Comparison of ENCODE assay signal across 12 cellular contexts in genomic region chr16:82043680-82044584, GRCh38. TPM values are rescaled to one million over a fixed set of nuclear protein-coding genes. Genes with fewer than 3 reads are reported as not detected.
DNase-seq lines count a peak whose midpoint lies in the region; ATAC-seq and TF ChIP-seq lines count a peak whose summit lies in the region.
"Had no signal": no experiment of that assay in that cellular context is flagged by ENCODE, and none has a peak within 500 bp of the region (broad histone marks: within the 10 kb centered on the region; RNA-seq: fewer than 3 reads in every experiment).

No MANE protein-coding gene starts in this region.

- no peaks in the 10 kb centered on the region for H3K36me3 Mint-ChIP-seq in WTC11

- TF ChIP-seq CTCF in WTC11 (IDR thresholded peaks at IDR 0.05) (no peak), foreskin fibroblast (IDR thresholded peaks at IDR 0.05; ENCODE audit: low read depth, low read length) (no peak), retinal pigment epithelial cell (conservative IDR thresholded peaks at IDR 0.05; ENCODE audit: low read depth, low read length) (no peak)

- no peak overlapping the region for H3K27ac Mint-ChIP-seq in WTC11
- H3K27ac Mint-ChIP-seq: activated CD4-positive, alpha-beta T cell treated with anti-CD3 and anti-CD28 coated beads, Interleukin-2, amount 10 ng/mL, durations not matched to agents 7 days and 5 days had no signal

- CTCF ChIA-PET in WTC11 (lab: Charles Lee), result interaction anchor here (0.6 to 1.7 kb wide), 2 partner anchors 47 to 220 kb away, joined by 4 read pairs; no protein-coding TSS in a partner anchor

- DNase-seq in GM03348 (ENCODE audit: low spot score) (peak; percentile 87), WTC11 (ENCODE audit: low spot score) (no peak), foreskin fibroblast (peak; percentile 74 to 90), retinal pigment epithelial cell (ENCODE audit: low read depth) (peak; percentile 99), NCI-H2196 treated with DMSO at 0.1 percent for 48 hours (lab: John Stamatoyannopoulos, UW; ENCODE audit: unreplicated experiment) (no peak)
- DNase-seq in stimulated activated naive CD8-positive, alpha-beta T cell treated with anti-CD3 and anti-CD28 coated beads, Interleukin-15, Interleukin-2, amounts not matched to agents 100 U/mL and 50 U/mL, for 24 hours, result no peak
- DNase-seq in activated naive CD4-positive, alpha-beta T cell treated with anti-CD3 and anti-CD28 coated beads, Interleukin-2, amount 50 U/mL, for 16 hours, result no peak
- DNase-seq: activated CD4-positive, alpha-beta T cell treated with anti-CD3 and anti-CD28 coated beads, Interleukin-2, amount 10 ng/mL, durations not matched to agents 7 days and 5 days; activated gamma-delta T cell treated with Interleukin-2 at 50 U/mL for 16 hours; dermis blood vessel endothelial cell; DMS153 had no signal

- no peak overlapping the region for H3K4me3 Mint-ChIP-seq in WTC11
- H3K4me3 Mint-ChIP-seq: activated CD4-positive, alpha-beta T cell treated with anti-CD3 and anti-CD28 coated beads, Interleukin-2, amount 10 ng/mL, durations not matched to agents 7 days and 5 days had no signal

- peaks cover 5% of the 10 kb centered on the region for H3K4me1 Mint-ChIP-seq in WTC11
- H3K4me1 Mint-ChIP-seq: activated CD4-positive, alpha-beta T cell treated with anti-CD3 and anti-CD28 coated beads, Interleukin-2, amount 10 ng/mL, durations not matched to agents 7 days and 5 days had no signal

- H3K27me3 Mint-ChIP-seq in WTC11 (ENCODE audit: low read depth), result no peaks in the 10 kb centered on the region

- peak; percentile 36 for ATAC-seq in WTC11
- ATAC-seq in HG03025 (IDR thresholded peaks at IDR 0.05; ENCODE audit: low FRiP score, unreplicated experiment), result no peak
- no peak for ATAC-seq in stimulated activated naive CD8-positive, alpha-beta T cell treated with anti-CD3 and anti-CD28 coated beads, Interleukin-15, Interleukin-2, amounts not matched to agents 100 U/mL and 50 U/mL, for 24 hours

- POLR2A ChIA-PET in WTC11 (lab: Charles Lee), result interaction anchor here (0.7 kb wide), 1 partner anchor 9 kb away, joined by 6 read pairs; no protein-coding TSS in a partner anchor

- no peaks in the 10 kb centered on the region for H3K9me3 Mint-ChIP-seq in WTC11
- H3K9me3 Mint-ChIP-seq: activated CD4-positive, alpha-beta T cell treated with anti-CD3 and anti-CD28 coated beads, Interleukin-2, amount 10 ng/mL, durations not matched to agents 7 days and 5 days had no signal

- no peak overlapping the region for H3K4me3 ChIP-seq in foreskin fibroblast (ENCODE audit: low read depth in 1 of 2, low read length in 2 of 2)
- H3K4me3 ChIP-seq in retinal pigment epithelial cell (ENCODE audit: low read length), result no peak overlapping the region

TF ChIP-seq in WTC11, 78 proteins besides CTCF, POLR2A, EP300 and RAD21:
- TF ChIP-seq NR3C1 (CRISPR knock-in tag; conservative IDR thresholded peaks at IDR 0.05; ENCODE audit: low read depth), result no peak
- no peak for TF ChIP-seq PRRX2 (CRISPR knock-in tag; IDR thresholded peaks at IDR 0.05)
- TF ChIP-seq, protein P1, sequence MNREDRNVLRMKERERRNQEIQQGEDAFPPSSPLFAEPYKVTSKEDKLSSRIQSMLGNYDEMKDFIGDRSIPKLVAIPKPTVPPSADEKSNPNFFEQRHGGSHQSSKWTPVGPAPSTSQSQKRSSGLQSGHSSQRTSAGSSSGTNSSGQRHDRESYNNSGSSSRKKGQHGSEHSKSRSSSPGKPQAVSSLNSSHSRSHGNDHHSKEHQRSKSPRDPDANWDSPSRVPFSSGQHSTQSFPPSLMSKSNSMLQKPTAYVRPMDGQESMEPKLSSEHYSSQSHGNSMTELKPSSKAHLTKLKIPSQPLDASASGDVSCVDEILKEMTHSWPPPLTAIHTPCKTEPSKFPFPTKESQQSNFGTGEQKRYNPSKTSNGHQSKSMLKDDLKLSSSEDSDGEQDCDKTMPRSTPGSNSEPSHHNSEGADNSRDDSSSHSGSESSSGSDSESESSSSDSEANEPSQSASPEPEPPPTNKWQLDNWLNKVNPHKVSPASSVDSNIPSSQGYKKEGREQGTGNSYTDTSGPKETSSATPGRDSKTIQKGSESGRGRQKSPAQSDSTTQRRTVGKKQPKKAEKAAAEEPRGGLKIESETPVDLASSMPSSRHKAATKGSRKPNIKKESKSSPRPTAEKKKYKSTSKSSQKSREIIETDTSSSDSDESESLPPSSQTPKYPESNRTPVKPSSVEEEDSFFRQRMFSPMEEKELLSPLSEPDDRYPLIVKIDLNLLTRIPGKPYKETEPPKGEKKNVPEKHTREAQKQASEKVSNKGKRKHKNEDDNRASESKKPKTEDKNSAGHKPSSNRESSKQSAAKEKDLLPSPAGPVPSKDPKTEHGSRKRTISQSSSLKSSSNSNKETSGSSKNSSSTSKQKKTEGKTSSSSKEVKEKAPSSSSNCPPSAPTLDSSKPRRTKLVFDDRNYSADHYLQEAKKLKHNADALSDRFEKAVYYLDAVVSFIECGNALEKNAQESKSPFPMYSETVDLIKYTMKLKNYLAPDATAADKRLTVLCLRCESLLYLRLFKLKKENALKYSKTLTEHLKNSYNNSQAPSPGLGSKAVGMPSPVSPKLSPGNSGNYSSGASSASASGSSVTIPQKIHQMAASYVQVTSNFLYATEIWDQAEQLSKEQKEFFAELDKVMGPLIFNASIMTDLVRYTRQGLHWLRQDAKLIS (CRISPR knock-in tag; IDR thresholded peaks at IDR 0.05; ENCODE audit: borderline replicate concordance), result no peak
- TF ChIP-seq SP1 (CRISPR knock-in tag; conservative IDR thresholded peaks at IDR 0.05), result no peak
- TF ChIP-seq TCF7 (CRISPR knock-in tag; IDR thresholded peaks at IDR 0.05; ENCODE audit: low read depth), result no peak
- no peak for TF ChIP-seq ZNF396 (CRISPR knock-in tag; IDR thresholded peaks at IDR 0.05; ENCODE audit: borderline replicate concordance)
- TF ChIP-seq CREB1 (CRISPR knock-in tag; IDR thresholded peaks at IDR 0.05), result no peak
- no peak for TF ChIP-seq HMGXB4 (CRISPR knock-in tag; IDR thresholded peaks at IDR 0.05)
- no peak for TF ChIP-seq NR2C2 (CRISPR knock-in tag; IDR thresholded peaks at IDR 0.05)
- no peak for TF ChIP-seq ZNF512 (CRISPR knock-in tag; IDR thresholded peaks at IDR 0.05; ENCODE audit: borderline replicate concordance)
- no peak for TF ChIP-seq NFE2L1 (CRISPR knock-in tag; IDR thresholded peaks at IDR 0.05)
- no peak for TF ChIP-seq ATF1 (CRISPR knock-in tag; IDR thresholded peaks at IDR 0.05)

RNA-seq across cellular contexts. Expression of gene HSD17B2, which starts 8.9 kb away (rescaled TPM):
- total RNA-seq in WTC11 (2021), result 0.16 to 0.55 TPM (median 0.23 TPM) in 3 replicates
- total RNA-seq: activated CD4-positive, alpha-beta T cell treated with anti-CD3 and anti-CD28 coated beads, Interleukin-2, amount 10 ng/mL, durations not matched to agents 7 days and 5 days had no signal

RNA-seq across cellular contexts. Expression of gene SDR42E1, which starts 32.7 kb away (rescaled TPM):
- 0.05 to 0.07 TPM (median 0.05 TPM) in 3 replicates for total RNA-seq in WTC11 (2021)

Comparison
In these comparisons a context has a peak if more than half of its experiments do, and no peak if none do; other contexts are left out.
1. DNase-seq: peak in GM03348 (single experiment), foreskin fibroblast (2 of 2) and retinal pigment epithelial cell (single experiment); none in WTC11 (single experiment), NCI-H2196 treated with DMSO at 0.1 percent for 48 hours (single experiment), stimulated activated naive CD8-positive, alpha-beta T cell treated with anti-CD3 and anti-CD28 coated beads, Interleukin-15, Interleukin-2, amounts not matched to agents 100 U/mL and 50 U/mL, for 24 hours (single experiment) and activated naive CD4-positive, alpha-beta T cell treated with anti-CD3 and anti-CD28 coated beads, Interleukin-2, amount 50 U/mL, for 16 hours (single experiment).